20 cellular contexts compared by ENCODE assay signal in genomic region chr7:101273126-101273525, GRCh38.
"Had no signal": no experiment of that assay in that cellular context is flagged by ENCODE, and none has a peak within 500 bp of the region (broad histone marks: within the 10 kb centered on the region; RNA-seq: fewer than 3 reads in every experiment).

No MANE protein-coding gene starts in this region.

- H3K9me3 Mint-ChIP-seq: activated CD4-positive, alpha-beta memory T cell treated with anti-CD3 and anti-CD28 coated beads, Interleukin-2, amount 10 ng/mL, durations not matched to agents 7 days and 5 days; activated naive CD4-positive, alpha-beta T cell treated with anti-CD3 and anti-CD28 coated beads for 36 hours; activated T-helper 2 cell treated with anti-CD3 and anti-CD28 coated beads, Interferon-gamma antibody, Interleukin-2, Interleukin-4, amounts not matched to agents 10 μg/mL and 5 μg/mL and 100 μg/mL, durations not matched to agents 14 hours and 24 hours and 36 hours; mesothelial cell of epicardium; nephron; T-cell had no signal

- H3K4me1 Mint-ChIP-seq: activated CD4-positive, alpha-beta memory T cell treated with anti-CD3 and anti-CD28 coated beads, Interleukin-2, amount 10 ng/mL, durations not matched to agents 7 days and 5 days; activated CD8-positive, alpha-beta memory T cell treated with anti-CD3 and anti-CD28 coated beads, Interleukin-2, amount 10 ng/mL, durations not matched to agents 7 days and 5 days; mesothelial cell of epicardium; nephron; T-cell had no signal

- H3K27me3 ChIP-seq: colonic mucosa, vagina had no signal

- H3K36me3 ChIP-seq: brain microvascular endothelial cell, colonic mucosa, lower lobe of right lung, transverse colon, vagina had no signal

- H3K4me3 ChIP-seq: colonic mucosa, lower lobe of right lung, transverse colon, vagina had no signal

- H3K4me1 ChIP-seq: colonic mucosa, lower lobe of right lung, transverse colon, vagina had no signal

- H3K27ac ChIP-seq: brain microvascular endothelial cell, colonic mucosa, lower lobe of right lung, transverse colon, vagina had no signal

- FAIRE-seq: islet of Langerhans had no signal

- H3K36me3 Mint-ChIP-seq: activated CD8-positive, alpha-beta memory T cell treated with anti-CD3 and anti-CD28 coated beads, Interleukin-2, amount 10 ng/mL, durations not matched to agents 7 days and 5 days; mesothelial cell of epicardium; T-cell had no signal

- DNase-seq: activated CD4-positive, alpha-beta memory T cell treated with anti-CD3 and anti-CD28 coated beads, Interleukin-2, amount 10 ng/mL, durations not matched to agents 7 days and 5 days; activated CD4-positive, alpha-beta T cell treated with anti-CD3 and anti-CD28 coated beads for 48 hours; activated CD4-positive, CD25-positive, alpha-beta regulatory T cell; activated CD8-positive, alpha-beta memory T cell treated with anti-CD3 and anti-CD28 coated beads, Interleukin-2, amount 10 ng/mL, durations not matched to agents 7 days and 5 days; activated naive CD4-positive, alpha-beta T cell treated with anti-CD3 and anti-CD28 coated beads for 36 hours; brain microvascular endothelial cell; central memory CD4-positive, alpha-beta T cell; colonic mucosa; left colon; lower lobe of right lung; stimulated activated naive CD8-positive, alpha-beta T cell treated with anti-CD3 and anti-CD28 coated beads, Interleukin-15, Interleukin-2, amounts not matched to agents 100 U/mL and 50 U/mL, for 24 hours; T-cell; transverse colon had no signal

- H3K4me3 Mint-ChIP-seq: activated CD4-positive, alpha-beta memory T cell treated with anti-CD3 and anti-CD28 coated beads, Interleukin-2, amount 10 ng/mL, durations not matched to agents 7 days and 5 days; activated CD8-positive, alpha-beta memory T cell treated with anti-CD3 and anti-CD28 coated beads, Interleukin-2, amount 10 ng/mL, durations not matched to agents 7 days and 5 days; activated naive CD4-positive, alpha-beta T cell treated with anti-CD3 and anti-CD28 coated beads for 36 hours; mesothelial cell of epicardium; nephron; T-cell had no signal

- H3K9me3 ChIP-seq: colonic mucosa, lower lobe of right lung, transverse colon, vagina had no signal

- H3K27ac Mint-ChIP-seq: activated CD4-positive, alpha-beta memory T cell treated with anti-CD3 and anti-CD28 coated beads, Interleukin-2, amount 10 ng/mL, durations not matched to agents 7 days and 5 days; activated CD8-positive, alpha-beta memory T cell treated with anti-CD3 and anti-CD28 coated beads, Interleukin-2, amount 10 ng/mL, durations not matched to agents 7 days and 5 days; activated naive CD4-positive, alpha-beta T cell treated with anti-CD3 and anti-CD28 coated beads for 36 hours; activated T-helper 2 cell treated with anti-CD3 and anti-CD28 coated beads, Interferon-gamma antibody, Interleukin-2, Interleukin-4, amounts not matched to agents 10 μg/mL and 5 μg/mL and 100 μg/mL, durations not matched to agents 14 hours and 24 hours and 36 hours; mesothelial cell of epicardium; progenitor cell of endocrine pancreas; T-cell had no signal

- ATAC-seq: activated CD8-positive, alpha-beta memory T cell treated with anti-CD3 and anti-CD28 coated beads, Interleukin-2, amount 10 ng/mL, durations not matched to agents 7 days and 5 days; esophagus mucosa; left colon; lower lobe of right lung; stimulated activated naive CD8-positive, alpha-beta T cell treated with anti-CD3 and anti-CD28 coated beads, Interleukin-15, Interleukin-2, amounts not matched to agents 100 U/mL and 50 U/mL, for 24 hours; T-cell had no signal
